Comparison of ENCODE assay signal across 20 cellular contexts in the genomic region with DNA sequence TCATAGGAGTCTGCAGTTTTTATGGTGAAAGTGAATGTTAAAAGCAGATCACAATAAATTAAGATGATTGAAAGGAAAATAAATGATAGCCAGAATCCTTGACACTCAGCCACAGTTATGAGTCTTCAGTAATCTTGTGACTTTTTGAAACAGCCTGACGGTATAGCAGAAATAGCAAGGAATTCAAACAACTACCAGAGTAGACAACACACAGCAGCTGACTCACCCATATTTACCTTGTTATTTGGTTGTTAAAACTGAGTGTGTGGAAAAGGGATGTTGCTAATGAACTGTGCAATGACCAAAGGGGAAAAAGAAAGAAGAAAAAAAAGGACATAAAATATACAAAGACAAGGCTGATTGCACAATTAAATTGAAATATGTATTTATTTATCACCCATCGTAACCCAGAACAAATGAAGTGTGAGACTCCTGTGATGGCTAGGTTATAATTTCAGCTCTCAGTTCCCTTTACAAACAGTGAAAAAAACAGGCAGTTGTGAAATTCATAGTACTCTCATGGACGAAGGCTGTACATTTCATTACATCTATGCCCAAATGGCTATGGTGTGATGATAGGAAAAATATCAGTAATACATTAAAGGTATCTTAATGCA.
"Had no signal": no experiment of that assay in that cellular context is flagged by ENCODE, and none has a peak within 500 bp of the region (broad histone marks: within the 10 kb centered on the region; RNA-seq: fewer than 3 reads in every experiment).

No MANE protein-coding gene starts in this region.

- H2AFZ ChIP-seq: parathyroid adenoma had no signal

- H3K27ac ChIP-seq: body of pancreas, coronary artery, gastrocnemius medialis, heart right ventricle, parathyroid adenoma, stomach, thoracic aorta, upper lobe of right lung had no signal

- H3K4me3 ChIP-seq: body of pancreas, coronary artery, gastrocnemius medialis, heart right ventricle, stomach, thoracic aorta, upper lobe of right lung had no signal

- H3K9ac ChIP-seq: parathyroid adenoma had no signal

- DNase-seq: activated CD4-positive, alpha-beta T cell treated with anti-CD3 and anti-CD28 coated beads for 4 hours; activated CD8-positive, alpha-beta T cell treated with anti-CD3 and anti-CD28 coated beads for 36 hours; activated gamma-delta T cell; activated T-cell treated with anti-CD3 and anti-CD28 coated beads, Interleukin-2, amount 50 U/mL, for 4 hours; amniotic stem cell; body of pancreas; gastrocnemius medialis; heart right ventricle; islet precursor cell; naive thymus-derived CD8-positive, alpha-beta T cell; stimulated activated CD4-positive, alpha-beta T cell treated with anti-CD3 and anti-CD28 coated beads, Interleukin-1b, Interleukin-23, amount 100 ng/mL, for 48 hours; stomach; T-helper 2 cell; upper lobe of right lung had no signal

- H3K4me1 ChIP-seq: body of pancreas, gastrocnemius medialis, heart right ventricle, parathyroid adenoma, stomach, upper lobe of right lung had no signal

- H3K27me3 ChIP-seq: body of pancreas, gastrocnemius medialis, heart right ventricle, stomach, upper lobe of right lung had no signal

- H3K9me3 ChIP-seq: body of pancreas, gastrocnemius medialis, stomach, thoracic aorta, upper lobe of right lung had no signal

- H3K79me2 ChIP-seq: parathyroid adenoma had no signal

- ATAC-seq: activated CD8-positive, alpha-beta T cell treated with anti-CD3 and anti-CD28 coated beads for 36 hours; activated naive CD4-positive, alpha-beta T cell treated with anti-CD3 and anti-CD28 coated beads, Interleukin-2, amount 50 U/mL, for 72 hours; activated T-cell treated with anti-CD3 and anti-CD28 coated beads, Interleukin-2, amount 50 U/mL, for 4 hours; body of pancreas; gastrocnemius medialis; heart right ventricle; left lobe of liver; naive thymus-derived CD8-positive, alpha-beta T cell; upper lobe of right lung; WTC11 had no signal

- H3K36me3 ChIP-seq: gastrocnemius medialis, heart right ventricle, stomach, thoracic aorta, upper lobe of right lung had no signal
